22 cellular contexts compared by ENCODE assay signal in genomic region chr20:38156280-38156679, GRCh38. TPM values are rescaled to one million over a fixed set of nuclear protein-coding genes. Genes with fewer than 3 reads are reported as not detected.
DNase-seq lines count a peak whose midpoint lies in the region; ATAC-seq and TF ChIP-seq lines count a peak whose summit lies in the region.
"Had no signal": no experiment of that assay in that cellular context is flagged by ENCODE, and none has a peak within 500 bp of the region (broad histone marks: within the 10 kb centered on the region; RNA-seq: fewer than 3 reads in every experiment).

No MANE protein-coding gene starts in this region.

- H3K4me1 ChIP-seq in heart right ventricle (peaks cover 56 to 100% (median 95%) of the 10 kb centered on the region in 9 donors), upper lobe of left lung (peaks cover 62 to 97% (median 75%) of the 10 kb centered on the region in 4 donors)

- DNase-seq in heart right ventricle (no peak), Right ventricle myocardium inferior (ENCODE audit: missing footprints) (no peak), dermis blood vessel endothelial cell (peak; percentile 3), upper lobe of left lung (no peak), NCI-H2107 treated with DMSO at 0.1 percent for 48 hours (lab: John Stamatoyannopoulos, UW; ENCODE audit: unreplicated experiment) (no peak), mucosa of gallbladder (ENCODE audit: low spot score) (no peak)
- DNase-seq: activated CD4-positive, alpha-beta T cell treated with anti-CD3 and anti-CD28 coated beads for 1 hour; activated CD8-positive, alpha-beta memory T cell treated with anti-CD3 and anti-CD28 coated beads for 24 hours; BE2C; naive thymus-derived CD4-positive, alpha-beta T cell; NCI-H146; NCI-H2171 treated with DMSO at 0.1 percent for 48 hours; NCI-H526 treated with DMSO at 0.1 percent for 48 hours; SHP77 treated with DMSO at 0.1 percent for 48 hours had no signal

- peak overlapping the region in 2 of 3 experiments; percentile 74 to 83 for H3K27ac Mint-ChIP-seq in nephron
- H3K27ac Mint-ChIP-seq: activated naive CD8-positive, alpha-beta T cell; activated T-helper 1 cell treated with anti-CD3 and anti-CD28 coated beads, Interleukin-12 subunit alpha, Interleukin-12 subunit beta, Interleukin-2, Interleukin-4 antibody, amounts not matched to agents 30 ng/mL and 10 ng/mL and 1 ng/mL, durations not matched to agents 14 hours and 24 hours and 36 hours; memory B cell; naive thymus-derived CD4-positive, alpha-beta T cell; stimulated activated memory B cell treated with anti-CD40 and anti-IgM and Interleukin-4, amounts not matched to agents 10 μg/mL and 1 μg/mL and 100 μg/mL, for 72 hours; type B pancreatic cell had no signal

- WGBS in heart right ventricle, 2 donors, result 64 to 69% methylated on average over 6 of the region's 6 CpGs
- WGBS in upper lobe of left lung, 2 donors, result 76 to 79% methylated on average over 6 of the region's 6 CpGs

- intact Hi-C loops in heart right ventricle (cut with DNase I), result no loop called here
- intact Hi-C loops in Right ventricle myocardium inferior (cut with DNase I), result loop anchor here (5.0 kb wide), 1 partner anchor 169 kb away; no protein-coding TSS in a partner anchor

- peaks cover 36% of the 10 kb centered on the region for H3K4me1 Mint-ChIP-seq in nephron

- H3K27me3 ChIP-seq in heart right ventricle, result no peaks in the 10 kb centered on the region
- no peaks in the 10 kb centered on the region for H3K27me3 ChIP-seq in upper lobe of left lung
- H3K27me3 ChIP-seq: BE2C, ovary had no signal

- TF ChIP-seq CTCF in heart right ventricle (IDR thresholded peaks at IDR 0.05) (no peak), nephron (IDR thresholded peaks at IDR 0.05; ENCODE audit: unreplicated experiment in 3 of 3) (no peak), upper lobe of left lung (IDR thresholded peaks at IDR 0.05) (no peak)

- H3K9me3 Mint-ChIP-seq in nephron, result no peaks in the 10 kb centered on the region
- H3K9me3 Mint-ChIP-seq: activated T-helper 1 cell treated with anti-CD3 and anti-CD28 coated beads, Interleukin-12 subunit alpha, Interleukin-12 subunit beta, Interleukin-2, Interleukin-4 antibody, amounts not matched to agents 30 ng/mL and 10 ng/mL and 1 ng/mL, durations not matched to agents 14 hours and 24 hours and 36 hours; memory B cell; naive thymus-derived CD4-positive, alpha-beta T cell; stimulated activated memory B cell treated with anti-CD40 and anti-IgM and Interleukin-4, amounts not matched to agents 10 μg/mL and 1 μg/mL and 100 μg/mL, for 72 hours; type B pancreatic cell had no signal

- ATAC-seq in heart right ventricle (no peak), Right ventricle myocardium inferior (no peak), upper lobe of left lung (ENCODE audit: low FRiP score in 2 of 2) (no peak), HG02623 (IDR thresholded peaks at IDR 0.05; ENCODE audit: unreplicated experiment) (no peak)
- ATAC-seq: naive thymus-derived CD4-positive, alpha-beta T cell; stimulated activated memory B cell treated with anti-CD40 and anti-IgM and Interleukin-4, amounts not matched to agents 10 μg/mL and 1 μg/mL and 100 μg/mL, for 72 hours had no signal

- no peak overlapping the region for H3K4me3 Mint-ChIP-seq in nephron
- H3K4me3 Mint-ChIP-seq: activated naive CD8-positive, alpha-beta T cell; activated T-helper 1 cell treated with anti-CD3 and anti-CD28 coated beads, Interleukin-12 subunit alpha, Interleukin-12 subunit beta, Interleukin-2, Interleukin-4 antibody, amounts not matched to agents 30 ng/mL and 10 ng/mL and 1 ng/mL, durations not matched to agents 14 hours and 24 hours and 36 hours; memory B cell; naive thymus-derived CD4-positive, alpha-beta T cell; stimulated activated memory B cell treated with anti-CD40 and anti-IgM and Interleukin-4, amounts not matched to agents 10 μg/mL and 1 μg/mL and 100 μg/mL, for 72 hours; type B pancreatic cell had no signal

- H3K36me3 ChIP-seq in heart right ventricle, result peaks cover 0 to 84% (median 47%) of the 10 kb centered on the region in 9 donors
- H3K36me3 ChIP-seq in upper lobe of left lung, result peaks cover 10 to 59% (median 27%) of the 10 kb centered on the region in 4 donors
- H3K36me3 ChIP-seq: BE2C, ovary had no signal

- H3K4me3 ChIP-seq in heart right ventricle (no peak overlapping the region), upper lobe of left lung (no peak overlapping the region)
- H3K4me3 ChIP-seq: ovary had no signal

- no peaks in the 10 kb centered on the region for H3K36me3 Mint-ChIP-seq in nephron (ENCODE audit: low read depth)
- H3K36me3 Mint-ChIP-seq: activated naive CD8-positive, alpha-beta T cell; naive thymus-derived CD4-positive, alpha-beta T cell; type B pancreatic cell had no signal

- H3K27me3 Mint-ChIP-seq in nephron (ENCODE audit: low read depth), result no peaks in the 10 kb centered on the region
- H3K27me3 Mint-ChIP-seq: activated naive CD8-positive, alpha-beta T cell; memory B cell; stimulated activated memory B cell treated with anti-CD40 and anti-IgM and Interleukin-4, amounts not matched to agents 10 μg/mL and 1 μg/mL and 100 μg/mL, for 72 hours; type B pancreatic cell had no signal

- TF ChIP-seq POLR2A in upper lobe of left lung (IDR thresholded peaks at IDR 0.05), result no peak

- no peaks in the 10 kb centered on the region for H3K9me3 ChIP-seq in heart right ventricle
- no peaks in the 10 kb centered on the region for H3K9me3 ChIP-seq in upper lobe of left lung
- H3K9me3 ChIP-seq: BE2C, ovary had no signal

- peak overlapping the region; percentile 82 to 96 (median 92) for H3K27ac ChIP-seq in heart right ventricle
- H3K27ac ChIP-seq in upper lobe of left lung, result peak overlapping the region; percentile 85 to 93 (median 89)
- H3K27ac ChIP-seq: ovary had no signal

- no peak for TF ChIP-seq EP300 in upper lobe of left lung (IDR thresholded peaks at IDR 0.05)

RNA-seq across cellular contexts. Expression of gene TGM2, which starts 8.8 kb away (rescaled TPM):
- total RNA-seq in heart right ventricle (100 to 1,000 TPM; 279 to 993 (median 472) TPM), Right ventricle myocardium inferior (581 TPM), dermis blood vessel endothelial cell (401 and 1,564 TPM in 2 replicates), upper lobe of left lung (100 to 1,000 TPM in 5 of 6 donors, 10 to 100 TPM in 1; 98.7 to 469 (median 290) TPM), mucosa of gallbladder (389 TPM)
- 100 to 1,000 TPM; 146 to 475 TPM for polyA plus RNA-seq in heart right ventricle
- total RNA-seq: activated T-helper 1 cell treated with anti-CD3 and anti-CD28 coated beads, Interleukin-12 subunit alpha, Interleukin-12 subunit beta, Interleukin-2, Interleukin-4 antibody, amounts not matched to agents 30 ng/mL and 10 ng/mL and 1 ng/mL, durations not matched to agents 14 hours and 24 hours and 36 hours had no signal
- polyA plus RNA-seq: naive thymus-derived CD4-positive, alpha-beta T cell had no signal
